In the genomic region with DNA sequence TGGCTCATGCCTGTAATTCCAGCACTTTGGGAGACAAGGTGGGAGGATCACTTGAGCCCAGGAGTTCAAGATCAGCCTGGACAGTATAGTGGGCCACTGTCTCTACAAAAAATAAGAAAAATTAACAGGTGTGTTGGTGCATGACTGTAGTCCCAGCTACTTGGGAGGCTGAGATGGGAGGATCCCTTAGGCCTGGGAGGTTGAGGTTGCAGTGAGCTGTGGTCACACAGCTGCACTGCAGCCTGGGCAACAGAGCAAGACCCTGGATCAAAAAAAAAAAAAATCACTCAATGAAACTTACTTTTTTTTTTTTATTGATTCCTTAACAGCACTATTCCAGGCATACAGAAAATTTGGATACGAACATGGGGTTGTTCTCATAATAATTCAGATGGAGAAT, we compare ENCODE assay signal across 36 cellular contexts. TPM values are rescaled to one million over a fixed set of nuclear protein-coding genes. Genes with fewer than 3 reads are reported as not detected.
DNase-seq lines count a peak whose midpoint lies in the region; ATAC-seq, FAIRE-seq and TF ChIP-seq lines count a peak whose summit lies in the region.
"Had no signal": no experiment of that assay in that cellular context is flagged by ENCODE, and none has a peak within 500 bp of the region (broad histone marks: within the 10 kb centered on the region; RNA-seq: fewer than 3 reads in every experiment).

No MANE protein-coding gene starts in this region.

- DNase-seq in HepG2 (ENCODE audit: low spot score) (no peak), right lobe of liver (no peak), WTC11 (ENCODE audit: low spot score) (no peak), K562 (ENCODE audit: extremely low read depth in 1 of 4, low spot score in 3 of 4) (no peak), brain microvascular endothelial cell (no peak), lower leg skin (ENCODE audit: low spot score in 2 of 2) (no peak)
- no peak for DNase-seq in naive thymus-derived CD8-positive, alpha-beta T cell
- DNase-seq: 8988T; ACHN; AML-193; BE2C; C1 segment of cervical spinal cord; Caco-2; Calu3; CD4-positive, alpha-beta memory T cell; CD4-positive, alpha-beta T cell; CD4-positive, CD25-positive, alpha-beta regulatory T cell; CD8-positive, alpha-beta memory T cell; CD8-positive, alpha-beta T cell; COR-L47; DMS 273 treated with DMSO at 0.1 percent for 48 hours; DMS153; DMS53; DMS79; DMS79 treated with DMSO at 0.1 percent for 48 hours; DND-41; EL had no signal

- H3K36me3 ChIP-seq in HepG2 (replicated peaks in 1 of 2; ENCODE audit: control insufficient read depth in 1 of 2, insufficient read depth in 2 of 2, low read length in 2 of 2) = peaks cover 10 to 49% of the 10 kb centered on the region in 2 experiments
- H3K36me3 ChIP-seq in right lobe of liver = peaks cover 0 to 19% (median under 1%) of the 10 kb centered on the region in 4 donors
- H3K36me3 ChIP-seq in HEK293 (ENCODE audit: control insufficient read depth in 2 of 2, insufficient read depth in 1 of 2, low read length in 2 of 2) = peaks cover 45 to 47% of the 10 kb centered on the region in 2 experiments
- H3K36me3 ChIP-seq in K562 (ENCODE audit: control insufficient read depth, insufficient read depth, low read length) = peaks cover 67% of the 10 kb centered on the region
- peaks cover 2% of the 10 kb centered on the region for H3K36me3 ChIP-seq in brain microvascular endothelial cell (replicated peaks)

- intact Hi-C loops in HepG2 (cut with micrococcal nuclease; ENCODE audit: unreplicated experiment) = no loop called here
- intact Hi-C loops in right lobe of liver (cut with DNase I) = no loop called here
- intact Hi-C loops in K562 (cut with micrococcal nuclease) = no loop called here
- intact Hi-C loops in lower leg skin (cut with DNase I; ENCODE audit: low total_unique reads) = no loop called here

- TF ChIP-seq RAD21 in HepG2 (CRISPR knock-in tag; IDR thresholded peaks at IDR 0.05) = no peak
- TF ChIP-seq RAD21 in K562 (CRISPR knock-in tag; conservative IDR thresholded peaks at IDR 0.05 in 1 of 2, IDR thresholded peaks at IDR 0.05 in 1 of 2) = no peak

- FAIRE-seq in HepG2 (lab: Jason Lieb, UNC) = no peak
- no peak for FAIRE-seq in K562 (lab: Jason Lieb, UNC)
- FAIRE-seq: A549, D721Med had no signal

- POLR2A ChIA-PET in HepG2 (lab: Yijun Ruan, JAX) (no interaction called here), HEK293 (lab: Yijun Ruan, JAX) (interaction anchor here (0.7 kb wide), 2 partner anchors 243 to 1045 kb away, joined by 5 to 9 read pairs; no protein-coding TSS in a partner anchor), WTC11 (lab: Charles Lee) (no interaction called here), K562 (lab: Yijun Ruan, JAX) (interaction anchor here (0.7 kb wide), 1 partner anchor 159 kb away, joined by 3 read pairs; no protein-coding TSS in a partner anchor)
- POLR2A ChIA-PET in naive thymus-derived CD8-positive, alpha-beta T cell (lab: Charles Lee) = no interaction called here

- in situ Hi-C loops in HepG2 (cut with HindIII; ENCODE audit: extremely low pct_ligation_motif_present, low pct_unique_long_range_greater_than_20kb) = no loop called here
- in situ Hi-C loops in K562 (cut with MboI) = no loop called here
- in situ Hi-C loops in brain microvascular endothelial cell (cut with HindIII; ENCODE audit: low pct_ligation_motif_present, low sequenced_read_pairs) = no loop called here

- H3K4me1 ChIP-seq in HepG2 (ENCODE audit: insufficient read depth, low read length) (peaks cover under 1% of the 10 kb centered on the region), right lobe of liver (peaks cover 0 to 2% (median 0%) of the 10 kb centered on the region in 4 donors), HEK293 (ENCODE audit: control insufficient read depth, insufficient read depth, low read length) (peaks cover 2% of the 10 kb centered on the region; the same call in 1 of the 2 replicates), K562 (replicated peaks in 1 of 2; ENCODE audit: control insufficient read depth in 2 of 2, insufficient read depth in 2 of 2, low read length in 2 of 2) (no peaks in the 10 kb centered on the region)
- H3K4me1 ChIP-seq: BE2C, Caco-2 had no signal

- no TSS peak for BruUV-seq in HepG2 (replicated peaks; lab: Mats Ljungman, UMichigan)
- no TSS peak for BruUV-seq in K562 (replicated peaks; lab: Mats Ljungman, UMichigan)

- no peak overlapping the region for H3K27ac Mint-ChIP-seq in WTC11
- H3K27ac Mint-ChIP-seq in naive thymus-derived CD8-positive, alpha-beta T cell = no peak overlapping the region
- H3K27ac Mint-ChIP-seq: B cell; CD14-positive monocyte; CD4-positive, alpha-beta T cell; CD4-positive, CD25-positive, alpha-beta regulatory T cell; CD8-positive, alpha-beta memory T cell; CD8-positive, alpha-beta T cell had no signal

- H3K27me3 ChIP-seq in HepG2 (ENCODE audit: control insufficient read depth in 1 of 2, insufficient read depth in 2 of 2, low read length in 2 of 2) (no peaks in the 10 kb centered on the region), right lobe of liver (no peaks in the 10 kb centered on the region), K562 (ENCODE audit: control insufficient read depth in 2 of 2, insufficient read depth in 2 of 2, low read length in 2 of 2) (no peaks in the 10 kb centered on the region), brain microvascular endothelial cell (replicated peaks) (no peaks in the 10 kb centered on the region)
- H3K27me3 ChIP-seq: BE2C; BLaER1; BLaER1 treated with 17β-estradiol and CSF1 and Interleukin-3, amounts not matched to agents 10 nM and 100 nM had no signal

- no peaks in the 10 kb centered on the region for H3K9me3 Mint-ChIP-seq in WTC11
- no peaks in the 10 kb centered on the region for H3K9me3 Mint-ChIP-seq in naive thymus-derived CD8-positive, alpha-beta T cell
- H3K9me3 Mint-ChIP-seq: CD4-positive, alpha-beta memory T cell; CD4-positive, alpha-beta T cell; CD8-positive, alpha-beta memory T cell; CD8-positive, alpha-beta T cell had no signal

- H3K27ac ChIP-seq in HepG2 (ENCODE audit: extremely low read length, insufficient read depth, low read length) (no peak overlapping the region), right lobe of liver (no peak overlapping the region), HEK293 (ENCODE audit: extremely low read depth, low read depth, low read length) (no peak overlapping the region), K562 (ENCODE audit: extremely low read depth, low read depth, low read length) (no peak overlapping the region), brain microvascular endothelial cell (no peak overlapping the region)
- H3K27ac ChIP-seq: 22Rv1; A549; BLaER1; BLaER1 treated with 17β-estradiol and CSF1 and Interleukin-3, amounts not matched to agents 10 nM and 100 nM; C4-2B had no signal

- H3K9me3 ChIP-seq in HepG2 (ENCODE audit: low read length) (no peaks in the 10 kb centered on the region), right lobe of liver (no peaks in the 10 kb centered on the region), HEK293 (ENCODE audit: control insufficient read depth, insufficient read depth, low read depth, low read length) (no peaks in the 10 kb centered on the region), K562 (replicated peaks; ENCODE audit: control insufficient read depth, insufficient read depth, low read depth, low read length) (peaks cover 2% of the 10 kb centered on the region; the same call in 1 of the 2 replicates)
- H3K9me3 ChIP-seq: A549, BE2C, Caco-2 had no signal

- no peak overlapping the region for H3K4me2 ChIP-seq in HepG2 (ENCODE audit: low read depth, low read length)
- no peak overlapping the region for H3K4me2 ChIP-seq in K562 (ENCODE audit: insufficient read depth, low read length)
- H3K4me2 ChIP-seq: A549; BLaER1; BLaER1 treated with 17β-estradiol and CSF1 and Interleukin-3, amounts not matched to agents 10 nM and 100 nM had no signal

- H3K4me3 ChIP-seq in HepG2 (replicated peaks in 1 of 3; ENCODE audit: insufficient read depth in 1 of 3, low read depth in 2 of 3, low read length in 3 of 3) (no peak overlapping the region), right lobe of liver (no peak overlapping the region), HEK293 (ENCODE audit: low read depth, low read length) (no peak overlapping the region), K562 (no peak overlapping the region), brain microvascular endothelial cell (ENCODE audit: low read depth, low read length) (no peak overlapping the region), lower leg skin (ENCODE audit: low read depth, poor library complexity, severe bottlenecking) (no peak overlapping the region)
- H3K4me3 ChIP-seq: A549; BLaER1; BLaER1 treated with 17β-estradiol and CSF1 and Interleukin-3, amounts not matched to agents 10 nM and 100 nM had no signal

- H3K79me2 ChIP-seq in HepG2 (ENCODE audit: insufficient read depth, low read length) (peaks cover 4% of the 10 kb centered on the region), K562 (ENCODE audit: control insufficient read depth, insufficient read depth, low read length) (peaks cover 12% of the 10 kb centered on the region; the same call in 2 of the 3 replicates)

- CTCF ChIA-PET in HepG2 (lab: Yijun Ruan, JAX; ENCODE audit: low intra/inter-chr PET ratio, low total read pairs) = no interaction called here
- CTCF ChIA-PET in HEK293 (lab: Yijun Ruan, JAX) = no interaction called here
- CTCF ChIA-PET in WTC11 (lab: Charles Lee) = no interaction called here
- CTCF ChIA-PET in K562 (lab: Yijun Ruan, JAX; ENCODE audit: low intra/inter-chr PET ratio) = no interaction called here

- H3K27me3 Mint-ChIP-seq in WTC11 (ENCODE audit: low read depth) = no peaks in the 10 kb centered on the region
- H3K27me3 Mint-ChIP-seq in naive thymus-derived CD8-positive, alpha-beta T cell = no peaks in the 10 kb centered on the region
- H3K27me3 Mint-ChIP-seq: B cell; CD4-positive, alpha-beta memory T cell; CD4-positive, alpha-beta T cell; CD4-positive, CD25-positive, alpha-beta regulatory T cell; CD8-positive, alpha-beta memory T cell had no signal

- no peaks in the 10 kb centered on the region for H3K9me1 ChIP-seq in K562 (ENCODE audit: control insufficient read depth, insufficient read depth, low read length)

- TF ChIP-seq POLR2A in HepG2 (IDR thresholded peaks at IDR 0.05; ENCODE audit: insufficient read depth in 1 of 2, low read depth in 2 of 2, low read length in 2 of 2) (no peak), right lobe of liver (IDR thresholded peaks at IDR 0.05) (no peak), K562 (conservative IDR thresholded peaks at IDR 0.05) (no peak), lower leg skin (IDR thresholded peaks at IDR 0.05) (no peak)

- 100% methylated on average over 1 of the region's 1 CpG for WGBS in HepG2 (ENCODE audit: low lambda C conversion rate)
- WGBS in right lobe of liver (ENCODE audit: insufficient coverage, low coverage, low lambda C conversion rate, missing lambda C conversion rate) = 94% methylated on average over 1 of the region's 1 CpG
- 100% methylated on average over 1 of the region's 1 CpG for WGBS in K562 (ENCODE audit: insufficient coverage, low coverage, missing lambda C conversion rate)
- 98 to 100% methylated on average over 1 of the region's 1 CpG for WGBS in lower leg skin, 2 donors

- ATAC-seq in HepG2 (no peak), right lobe of liver (no peak), WTC11 (no peak), K562 (no peak)
- no peak for ATAC-seq in naive thymus-derived CD8-positive, alpha-beta T cell
- ATAC-seq: A549; CD8-positive, alpha-beta T cell had no signal

- TF ChIP-seq EP300 in HepG2 (IDR thresholded peaks at IDR 0.05; ENCODE audit: low read depth in 2 of 2, low read length in 2 of 2) (no peak), HepG2 (CRISPR knock-in tag; IDR thresholded peaks at IDR 0.05; ENCODE audit: borderline replicate concordance) (no peak), K562 (IDR thresholded peaks at IDR 0.05; ENCODE audit: low read length) (no peak)

- H3K36me3 Mint-ChIP-seq in WTC11 = peaks cover 39% of the 10 kb centered on the region
- H3K36me3 Mint-ChIP-seq in naive thymus-derived CD8-positive, alpha-beta T cell = peaks cover 7 to 71% (median 28%) of the 10 kb centered on the region in 3 donors

- no peak overlapping the region for H3K4me3 Mint-ChIP-seq in WTC11
- no peak overlapping the region for H3K4me3 Mint-ChIP-seq in naive thymus-derived CD8-positive, alpha-beta T cell
- H3K4me3 Mint-ChIP-seq: B cell; CD14-positive monocyte; CD4-positive, alpha-beta memory T cell; CD4-positive, alpha-beta T cell; CD4-positive, CD25-positive, alpha-beta regulatory T cell; CD8-positive, alpha-beta memory T cell; CD8-positive, alpha-beta T cell had no signal

- H3K4me1 Mint-ChIP-seq in WTC11 = 0 out of 2 replicates have a peak, but pooled peaks cover 2% of the 10 kb centered on the region
- H3K4me1 Mint-ChIP-seq in naive thymus-derived CD8-positive, alpha-beta T cell = peaks cover 3 to 15% (median 10%) of the 10 kb centered on the region in 4 donors
- H3K4me1 Mint-ChIP-seq: B cell, CD14-positive monocyte had no signal

- H3K9ac ChIP-seq in HepG2 (ENCODE audit: insufficient read depth, low read depth, low read length) (no peak overlapping the region), K562 (ENCODE audit: insufficient read depth in 1 of 2, low read depth in 2 of 2, low read length in 2 of 2) (no peak overlapping the region)
- H3K9ac ChIP-seq: BLaER1; BLaER1 treated with 17β-estradiol and CSF1 and Interleukin-3, amounts not matched to agents 10 nM and 100 nM had no signal

- TF ChIP-seq CTCF in HepG2 (CRISPR knock-in tag; IDR thresholded peaks at IDR 0.05) (no peak), right lobe of liver (IDR thresholded peaks at IDR 0.05) (no peak), HEK293 (tag by site-specific recombination; IDR thresholded peaks at IDR 0.05) (no peak), WTC11 (IDR thresholded peaks at IDR 0.05) (no peak), K562 (IDR thresholded peaks at IDR 0.05 in 2 of 3, conservative IDR thresholded peaks at IDR 0.05 in 1 of 3; ENCODE audit: insufficient read depth in 2 of 3, low read depth in 1 of 3, low read length in 3 of 3) (no peak), brain microvascular endothelial cell (IDR thresholded peaks at IDR 0.05; ENCODE audit: low read depth, low read length, missing control alignments) (no peak), lower leg skin (IDR thresholded peaks at IDR 0.05) (no peak)

- H2AFZ ChIP-seq in HepG2 (ENCODE audit: low read length) (no peak overlapping the region), K562 (ENCODE audit: low read depth, low read length) (no peak overlapping the region)

- no peaks in the 10 kb centered on the region for H4K20me1 ChIP-seq in HepG2 (ENCODE audit: insufficient read depth, low read length)
- no peaks in the 10 kb centered on the region for H4K20me1 ChIP-seq in K562 (replicated peaks; ENCODE audit: control insufficient read depth, insufficient read depth, low read length)
- H4K20me1 ChIP-seq: BLaER1; BLaER1 treated with 17β-estradiol and CSF1 and Interleukin-3, amounts not matched to agents 10 nM and 100 nM had no signal

RNA-seq across cellular contexts. Expression of gene CDKAL1, which starts 14.0 kb away (rescaled TPM):
- total RNA-seq in HepG2 (2016; rRNA removed; fragmentation: Illumina TruSeq; extraction: Trizol) = 27.7 and 33.6 TPM in 2 replicates
- 16.5 and 18.0 TPM in 2 replicates for total RNA-seq in HepG2 (2016; cell fraction: cytosol; rRNA removed; fragmentation: Illumina TruSeq; extraction: Trizol; ENCODE audit: low read depth)
- total RNA-seq in HepG2 (2016; cell fraction: insoluble cytoplasmic fraction; rRNA removed; fragmentation: Illumina TruSeq; extraction: Trizol) = 27.3 and 33.8 TPM in 2 replicates
- total RNA-seq in HepG2 (2016; cell fraction: membrane; rRNA removed; fragmentation: Illumina TruSeq; extraction: Trizol) = 16.7 and 20.2 TPM in 2 replicates
- 41.5 and 43.6 TPM in 2 replicates for total RNA-seq in HepG2 (2016; cell fraction: nucleus; rRNA removed; fragmentation: Illumina TruSeq; extraction: Trizol)
- polyA plus RNA-seq in HepG2 (2011; rRNA removed) = 8.0 and 9.5 TPM in 2 replicates
- 3.9 and 6.2 TPM in 2 replicates for polyA plus RNA-seq in HepG2 (2011; cell fraction: cytosol; rRNA removed)
- 7.2 and 9.0 TPM in 2 replicates for polyA plus RNA-seq in HepG2 (2011; cell fraction: nucleus; rRNA removed)
- 7.3 and 9.5 TPM in 2 replicates for polyA plus RNA-seq in HepG2 (2012)
- 1.5 and 1.6 TPM in 2 replicates for polyA plus RNA-seq in HepG2 (2016; cell fraction: cytosol; fragmentation: Illumina TruSeq; extraction: Trizol; ENCODE audit: low read depth)
- 17.4 and 17.8 TPM in 2 replicates for polyA plus RNA-seq in HepG2 (2016; cell fraction: insoluble cytoplasmic fraction; fragmentation: Illumina TruSeq; extraction: Trizol; ENCODE audit: low read depth)
- polyA plus RNA-seq in HepG2 (2016; cell fraction: membrane; fragmentation: Illumina TruSeq; extraction: Trizol; ENCODE audit: low read depth) = 3.8 and 5.1 TPM in 2 replicates
- 16.9 and 17.3 TPM in 2 replicates for polyA plus RNA-seq in HepG2 (2016; cell fraction: nucleus; fragmentation: Illumina TruSeq; extraction: Trizol; ENCODE audit: insufficient read depth, low read depth)
- 8.4 and 15.1 TPM in 2 replicates for polyA minus RNA-seq in HepG2 (2011; rRNA and poly(A)+ RNA removed; ENCODE audit: low replicate concordance)
- 15.5 and 16.7 TPM in 2 replicates for polyA minus RNA-seq in HepG2 (2011; cell fraction: cytosol; rRNA and poly(A)+ RNA removed)
- 55.4 and 60.9 TPM in 2 replicates for polyA minus RNA-seq in HepG2 (2011; cell fraction: nucleus; rRNA and poly(A)+ RNA removed)
- 1 to 10 TPM; 4.5 to 7.0 (median 6.2) TPM for total RNA-seq in right lobe of liver
- 20.6 to 21.9 TPM (median 21.6 TPM) in 3 replicates for total RNA-seq in WTC11 (2021)
- 40.8 and 117 TPM in 2 replicates for total RNA-seq in K562 (2011; cell fraction: chromatin; rRNA removed; ENCODE audit: low replicate concordance)
- total RNA-seq in K562 (2011; cell fraction: nucleolus; rRNA removed) = 24.3 and 27.0 TPM in 2 replicates
- total RNA-seq in K562 (2011; cell fraction: nucleoplasm; rRNA removed) = 53.2 and 70.2 TPM in 2 replicates
- 23.5 and 28.7 TPM in 2 replicates for total RNA-seq in K562 (2014; rRNA removed)
- total RNA-seq in K562 (2014; rRNA removed; fragmentation: Illumina TruSeq; extraction: Trizol) = 36.3 and 40.3 TPM in 2 replicates
- total RNA-seq in K562 (2015; rRNA removed; fragmentation: Illumina TruSeq; extraction: Trizol) = 32.2 and 34.2 TPM in 2 replicates
- total RNA-seq in K562 (2021) = 24.5 and 26.8 TPM in 2 replicates
- polyA plus RNA-seq in K562 (2011; rRNA removed) = 16.8 and 18.1 TPM in 2 replicates
- polyA plus RNA-seq in K562 (2011; cell fraction: cytosol; rRNA removed) = 7.9 and 9.9 TPM in 2 replicates
- polyA plus RNA-seq in K562 (2011; cell fraction: nucleus; rRNA removed) = 11.9 and 13.9 TPM in 2 replicates
- polyA plus RNA-seq in K562 (2012) = 12.7 and 14.4 TPM in 2 replicates
- polyA plus RNA-seq in K562 (2014; fragmentation: Illumina TruSeq; extraction: Trizol) = 18.5 and 20.1 TPM in 2 replicates
- polyA plus RNA-seq in K562 (2014; fragmentation: Nextera tagmentation; extraction: Ambion mirVana) = 10 to 100 TPM; 15.5 to 16.4 TPM
- 11.2 TPM in 2 replicates for polyA plus RNA-seq in K562 (2014; rRNA removed)
- polyA minus RNA-seq in K562 (2011; rRNA and poly(A)+ RNA removed) = 46.4 and 59.0 TPM in 2 replicates
- 25.3 and 27.7 TPM in 2 replicates for polyA minus RNA-seq in K562 (2011; cell fraction: cytosol; rRNA and poly(A)+ RNA removed)
- 28.4 and 48.3 TPM in 2 replicates for polyA minus RNA-seq in K562 (2011; cell fraction: nucleus; rRNA and poly(A)+ RNA removed)
- total RNA-seq in naive thymus-derived CD8-positive, alpha-beta T cell = 10 to 100 TPM; 21.5 to 21.9 TPM
- 10 to 100 TPM; 29.1 to 36.7 (median 31.6) TPM for polyA plus RNA-seq in naive thymus-derived CD8-positive, alpha-beta T cell
- total RNA-seq in lower leg skin = 10 to 100 TPM; 10.3 to 18.0 (median 11.6) TPM

Comparison
In these comparisons a context has a peak if more than half of its experiments do, and no peak if none do; other contexts are left out.
1. POLR2A ChIA-PET loops: an anchor here in HEK293 (0.7 kb wide) and K562 (0.7 kb wide); none called in HepG2, WTC11 and naive thymus-derived CD8-positive, alpha-beta T cell.
2. Of the 241 proteins assayed by ChIP-seq in both HepG2 and K562: peak only in HepG2: none; only in K562: none; in both: ZNF121; in neither: 240.